In genomic region chr12:28807535-28807934, GRCh38 we compare ENCODE assay signal across 29 cellular contexts.
DNase-seq lines count a peak whose midpoint lies in the region; ATAC-seq and TF ChIP-seq lines count a peak whose summit lies in the region.
"Had no signal": no experiment of that assay in that cellular context is flagged by ENCODE, and none has a peak within 500 bp of the region (broad histone marks: within the 10 kb centered on the region; RNA-seq: fewer than 3 reads in every experiment).

No MANE protein-coding gene starts in this region.

- H3K4me1 ChIP-seq in PC-3 (ENCODE audit: insufficient read depth, low read length), result no peaks in the 10 kb centered on the region
- no peaks in the 10 kb centered on the region for H3K4me1 ChIP-seq in effector memory CD4-positive, alpha-beta T cell (ENCODE audit: control insufficient read depth, insufficient read depth, low read length, poor library complexity, severe bottlenecking)
- H3K4me1 ChIP-seq: A549; BLaER1; BLaER1 treated with 17β-estradiol and CSF1 and Interleukin-3, amounts not matched to agents 10 nM and 100 nM; Caco-2 had no signal

- H3K79me2 ChIP-seq in PC-3 (ENCODE audit: low read length), result no peaks in the 10 kb centered on the region

- H3K4me2 ChIP-seq in PC-3 (ENCODE audit: low read length), result no peak overlapping the region
- H3K4me2 ChIP-seq: A549; BLaER1; BLaER1 treated with 17β-estradiol and CSF1 and Interleukin-3, amounts not matched to agents 10 nM and 100 nM had no signal

- H2AFZ ChIP-seq in PC-3 (ENCODE audit: low read length), result no peak overlapping the region

- peak; percentile 79 for ATAC-seq in PC-3
- ATAC-seq: A549; CD8-positive, alpha-beta T cell had no signal

- no TSS peak for BruUV-seq in PC-3 (replicated peaks; lab: Mats Ljungman, UMichigan)

- TF ChIP-seq CTCF in LNCaP clone FGC (IDR thresholded peaks at IDR 0.05; ENCODE audit: control insufficient read depth, extremely low read depth, insufficient read depth), result no peak
- TF ChIP-seq CTCF in PC-3 (conservative IDR thresholded peaks at IDR 0.05; ENCODE audit: low read depth, low read length), result no peak

- H3K27me3 ChIP-seq in PC-3 (ENCODE audit: low read length), result no peaks in the 10 kb centered on the region
- H3K27me3 ChIP-seq in effector memory CD4-positive, alpha-beta T cell (replicated peaks; ENCODE audit: control insufficient read depth, insufficient read depth, low read length, poor library complexity, severe bottlenecking), result no peaks in the 10 kb centered on the region
- H3K27me3 ChIP-seq: BE2C; BLaER1; BLaER1 treated with 17β-estradiol and CSF1 and Interleukin-3, amounts not matched to agents 10 nM and 100 nM had no signal

- no peak overlapping the region for H3K4me3 ChIP-seq in LNCaP clone FGC (ENCODE audit: low read depth, low read length)
- H3K4me3 ChIP-seq in PC-3 (ENCODE audit: low read length), result no peak overlapping the region
- no peak overlapping the region for H3K4me3 ChIP-seq in effector memory CD4-positive, alpha-beta T cell (ENCODE audit: insufficient read depth, low read depth, low read length, poor library complexity, severe bottlenecking)
- H3K4me3 ChIP-seq: A549; BLaER1; BLaER1 treated with 17β-estradiol and CSF1 and Interleukin-3, amounts not matched to agents 10 nM and 100 nM had no signal

- POLR2A ChIA-PET in PC-3 (lab: Charles Lee; ENCODE audit: unreplicated experiment), result interaction anchor here (0.5 kb wide), 1 partner anchor 782 kb away, joined by 3 read pairs; no protein-coding TSS in a partner anchor

- no peaks in the 10 kb centered on the region for H4K20me1 ChIP-seq in PC-3 (ENCODE audit: low read length)
- H4K20me1 ChIP-seq: BLaER1; BLaER1 treated with 17β-estradiol and CSF1 and Interleukin-3, amounts not matched to agents 10 nM and 100 nM had no signal

- H3K9me3 ChIP-seq in PC-3 (ENCODE audit: low read length), result peaks cover 16% of the 10 kb centered on the region
- H3K9me3 ChIP-seq in effector memory CD4-positive, alpha-beta T cell (ENCODE audit: control insufficient read depth, low read length), result no peaks in the 10 kb centered on the region
- H3K9me3 ChIP-seq: A549; BE2C; BLaER1; BLaER1 treated with 17β-estradiol and CSF1 and Interleukin-3, amounts not matched to agents 10 nM and 100 nM; Caco-2 had no signal

- DNase-seq in LNCaP clone FGC (ENCODE audit: low read depth), result peak; percentile 78
- DNase-seq in PC-3, result no peak
- no peak for DNase-seq in effector memory CD4-positive, alpha-beta T cell
- no peak for DNase-seq in GOT3 (lab: John Stamatoyannopoulos, UW)
- DNase-seq: 8988T; ACHN; AML-193; BE2C; C1 segment of cervical spinal cord; Caco-2; Calu3; CD4-positive, alpha-beta memory T cell; CD4-positive, alpha-beta T cell; CD4-positive, CD25-positive, alpha-beta regulatory T cell; CD8-positive, alpha-beta memory T cell; CD8-positive, alpha-beta T cell; COR-L47; DMS 273 treated with DMSO at 0.1 percent for 48 hours; DMS153; DMS53; DMS79; DMS79 treated with DMSO at 0.1 percent for 48 hours; DND-41; EL had no signal

- no peak overlapping the region for H3K27ac ChIP-seq in PC-3 (ENCODE audit: low read length)
- no peak overlapping the region for H3K27ac ChIP-seq in effector memory CD4-positive, alpha-beta T cell (ENCODE audit: insufficient read depth, low read length, poor library complexity, severe bottlenecking)
- H3K27ac ChIP-seq: 22Rv1; A549; BLaER1; BLaER1 treated with 17β-estradiol and CSF1 and Interleukin-3, amounts not matched to agents 10 nM and 100 nM; C4-2B had no signal

- intact Hi-C loops in PC-3 (cut with micrococcal nuclease), result loop anchor here (2.0 to 5.0 kb wide), 2 partner anchors 155 to 839 kb away; no protein-coding TSS in a partner anchor

- no peak overlapping the region for H3K9ac ChIP-seq in PC-3 (ENCODE audit: low read length)
- H3K9ac ChIP-seq: BLaER1; BLaER1 treated with 17β-estradiol and CSF1 and Interleukin-3, amounts not matched to agents 10 nM and 100 nM had no signal

- H3F3A ChIP-seq in PC-3 (ENCODE audit: low read length, unreplicated experiment), result no peaks in the 10 kb centered on the region

- CTCF ChIA-PET in PC-3 (lab: Charles Lee), result no interaction called here

- H3K9me2 ChIP-seq in PC-3 (replicated peaks; ENCODE audit: low read length), result 0 out of 2 replicates have a peak, but pooled peaks cover 7% of the 10 kb centered on the region

- H3K36me3 ChIP-seq in PC-3 (ENCODE audit: low read depth, low read length), result no peaks in the 10 kb centered on the region
- no peaks in the 10 kb centered on the region for H3K36me3 ChIP-seq in effector memory CD4-positive, alpha-beta T cell (ENCODE audit: control insufficient read depth, insufficient read depth, low read length)
- H3K36me3 ChIP-seq: BE2C; BLaER1; BLaER1 treated with 17β-estradiol and CSF1 and Interleukin-3, amounts not matched to agents 10 nM and 100 nM had no signal
